In genomic region chr12:92297932-92298681, GRCh38 we compare ENCODE assay signal across 9 cellular contexts.
A peak's percentile ranks its signal among the peaks of the same experiment; 100 is the strongest.
DNase-seq lines count a peak whose midpoint lies in the region; ATAC-seq, FAIRE-seq and TF ChIP-seq lines count a peak whose summit lies in the region.
"Had no signal": no experiment of that assay in that cellular context is flagged by ENCODE, and none has a peak within 500 bp of the region (broad histone marks: within the 10 kb centered on the region; RNA-seq: fewer than 3 reads in every experiment).

No MANE protein-coding gene starts in this region.

- H4K20me1 ChIP-seq in K562 (replicated peaks; ENCODE audit: control insufficient read depth, insufficient read depth, low read length): no peaks in the 10 kb centered on the region

- H3K79me2 ChIP-seq in K562 (ENCODE audit: control insufficient read depth, insufficient read depth, low read length): no peaks in the 10 kb centered on the region

- no peaks in the 10 kb centered on the region for H3K9me1 ChIP-seq in K562 (ENCODE audit: control insufficient read depth, insufficient read depth, low read length)

- no peak for TF ChIP-seq POLR2A in K562 (conservative IDR thresholded peaks at IDR 0.05)
- TF ChIP-seq POLR2A in ovary (IDR thresholded peaks at IDR 0.05): no peak

- BruUV-seq in K562 (replicated peaks; lab: Mats Ljungman, UMichigan): no TSS peak

- no peaks in the 10 kb centered on the region for H3K9me3 ChIP-seq in K562 (replicated peaks; ENCODE audit: control insufficient read depth, insufficient read depth, low read depth, low read length)
- H3K9me3 ChIP-seq in ovary: no peaks in the 10 kb centered on the region

- no peak overlapping the region for H3K9ac ChIP-seq in K562 (ENCODE audit: insufficient read depth in 1 of 2, low read depth in 2 of 2, low read length in 2 of 2)

- CTCF ChIA-PET in K562 (lab: Yijun Ruan, JAX; ENCODE audit: low intra/inter-chr PET ratio): no interaction called here

- TF ChIP-seq RAD21 in K562 (CRISPR knock-in tag; conservative IDR thresholded peaks at IDR 0.05 in 1 of 2, IDR thresholded peaks at IDR 0.05 in 1 of 2): no peak

- in situ Hi-C loops in K562 (cut with MboI): no loop called here

- POLR2A ChIA-PET in K562 (lab: Yijun Ruan, JAX): interaction anchor here (0.6 to 1.2 kb wide), 3 partner anchors 8 to 17 kb away, joined by 3 to 4 read pairs (median 3); no protein-coding TSS in a partner anchor

- H3K4me2 ChIP-seq in K562 (ENCODE audit: insufficient read depth, low read length): no peak overlapping the region

- 51% methylated on average over 7 of the region's 8 CpGs for WGBS in K562 (ENCODE audit: insufficient coverage, low coverage, missing lambda C conversion rate)
- WGBS in ovary, 3 donors: 53 to 55% (median 54%) methylated on average over 8 of the region's 8 CpGs

- H3K27ac ChIP-seq in K562 (ENCODE audit: extremely low read depth, low read depth, low read length): no peak overlapping the region
- peak overlapping the region; percentile 1 to 34 for H3K27ac ChIP-seq in ovary

- no peak for FAIRE-seq in K562 (lab: Jason Lieb, UNC)

- DNase-seq in GM04504 (ENCODE audit: low read depth) (peak; percentile 60), HS-27A (ENCODE audit: low read depth) (peak; percentile 50), K562 (ENCODE audit: extremely low read depth in 1 of 4, low spot score in 3 of 4) (no peak), ovary (peak in 2 of 5 donors; percentile 11 to 24), NCI-H2196 (lab: John Stamatoyannopoulos, UW; ENCODE audit: unreplicated experiment) (no peak)
- no peak for DNase-seq in activated effector memory CD4-positive, alpha-beta T cell treated with Interleukin-2 at 50 U/mL for 16 hours
- DNase-seq: nucleus accumbens had no signal

- H2AFZ ChIP-seq in K562 (ENCODE audit: low read depth, low read length): peak overlapping the region; percentile 43; the same call in 1 of the 2 replicates

- no peaks in the 10 kb centered on the region; a peak in 1 of 5 replicates for H3K4me1 ChIP-seq in K562 (replicated peaks in 1 of 2; ENCODE audit: control insufficient read depth in 2 of 2, insufficient read depth in 2 of 2, low read length in 2 of 2)
- peaks cover 3% of the 10 kb centered on the region for H3K4me1 ChIP-seq in ovary (ENCODE audit: insufficient read depth)

- no peak for TF ChIP-seq CTCF in K562 (IDR thresholded peaks at IDR 0.05 in 2 of 3, conservative IDR thresholded peaks at IDR 0.05 in 1 of 3; ENCODE audit: insufficient read depth in 2 of 3, low read depth in 1 of 3, low read length in 3 of 3)
- TF ChIP-seq CTCF in ovary (IDR thresholded peaks at IDR 0.05): no peak

- TF ChIP-seq EP300 in K562 (IDR thresholded peaks at IDR 0.05; ENCODE audit: low read length): no peak
- no peak for TF ChIP-seq EP300 in ovary (IDR thresholded peaks at IDR 0.05)

- no peaks in the 10 kb centered on the region for H3K36me3 ChIP-seq in K562 (ENCODE audit: control insufficient read depth, insufficient read depth, low read length)
- no peaks in the 10 kb centered on the region for H3K36me3 ChIP-seq in ovary

- intact Hi-C loops in K562 (cut with micrococcal nuclease): no loop called here
- intact Hi-C loops in ovary (cut with DNase I): no loop called here

- no peaks in the 10 kb centered on the region for H3K27me3 ChIP-seq in K562 (ENCODE audit: control insufficient read depth in 2 of 2, insufficient read depth in 2 of 2, low read length in 2 of 2)
- H3K27me3 ChIP-seq in ovary: no peaks in the 10 kb centered on the region

- ATAC-seq in K562 (no peak), GM21360 (IDR thresholded peaks at IDR 0.05; ENCODE audit: unreplicated experiment) (no peak), GM21423 (IDR thresholded peaks at IDR 0.05; ENCODE audit: unreplicated experiment) (no peak)

- H3K4me3 ChIP-seq in K562: no peak overlapping the region
- no peak overlapping the region for H3K4me3 ChIP-seq in ovary

TF ChIP-seq in K562, 482 proteins besides CTCF, POLR2A, EP300 and RAD21:
- TF ChIP-seq FOXM1 (IDR thresholded peaks at IDR 0.05; ENCODE audit: low read depth): no peak
- no peak for TF ChIP-seq FOXM1 (CRISPR knock-in tag; IDR thresholded peaks at IDR 0.05; ENCODE audit: low read depth)
- no peak for TF ChIP-seq ZMIZ1 (IDR thresholded peaks at IDR 0.05; ENCODE audit: low read depth in 2 of 2, low read length in 2 of 2)
- no peak for TF ChIP-seq E2F8 (IDR thresholded peaks at IDR 0.05; ENCODE audit: low read depth, partially characterized antibody)
- no peak for TF ChIP-seq EHMT2 (IDR thresholded peaks at IDR 0.05)
- TF ChIP-seq CREM (IDR thresholded peaks at IDR 0.05; ENCODE audit: low read depth): no peak
- no peak for TF ChIP-seq JUN (IDR thresholded peaks at IDR 0.05; ENCODE audit: borderline replicate concordance, low read depth, low read length)
- no peak for TF ChIP-seq JUN (CRISPR knock-in tag; IDR thresholded peaks at IDR 0.05; ENCODE audit: borderline replicate concordance)
- TF ChIP-seq PREB (CRISPR knock-in tag; IDR thresholded peaks at IDR 0.05): no peak
- no peak for TF ChIP-seq ILK (tag; IDR thresholded peaks at IDR 0.05; ENCODE audit: borderline replicate concordance, low read depth)
- no peak for TF ChIP-seq MECOM (CRISPR knock-in tag; IDR thresholded peaks at IDR 0.05)
- TF ChIP-seq NFIC (IDR thresholded peaks at IDR 0.05): no peak
- no peak for TF ChIP-seq FOXK1 (CRISPR knock-in tag; IDR thresholded peaks at IDR 0.05; ENCODE audit: borderline replicate concordance)
- TF ChIP-seq TAL1 (IDR thresholded peaks at IDR 0.05): no peak
- TF ChIP-seq ZNF431 (CRISPR knock-in tag; IDR thresholded peaks at IDR 0.05): no peak
- no peak for TF ChIP-seq ZNF764 (CRISPR knock-in tag; IDR thresholded peaks at IDR 0.05; ENCODE audit: low read depth)
- TF ChIP-seq NCOA6 (IDR thresholded peaks at IDR 0.05): no peak
- TF ChIP-seq HNRNPUL1 (IDR thresholded peaks at IDR 0.05; ENCODE audit: low read length): no peak
- TF ChIP-seq ZNF830 (CRISPR knock-in tag; IDR thresholded peaks at IDR 0.05): no peak
- TF ChIP-seq ZNF197 (CRISPR knock-in tag; IDR thresholded peaks at IDR 0.05; ENCODE audit: low read depth): no peak
- TF ChIP-seq WHSC1 (IDR thresholded peaks at IDR 0.05; ENCODE audit: low read length): no peak

Comparison
In these comparisons a context has a peak if more than half of its experiments do, and no peak if none do; other contexts are left out.
1. DNase-seq: peak in GM04504 (single experiment) and HS-27A (single experiment); none in K562 (0 of 4), activated effector memory CD4-positive, alpha-beta T cell treated with Interleukin-2 at 50 U/mL for 16 hours (single experiment) and NCI-H2196 (single experiment).